11 cellular contexts compared by ENCODE assay signal in the genomic region with DNA sequence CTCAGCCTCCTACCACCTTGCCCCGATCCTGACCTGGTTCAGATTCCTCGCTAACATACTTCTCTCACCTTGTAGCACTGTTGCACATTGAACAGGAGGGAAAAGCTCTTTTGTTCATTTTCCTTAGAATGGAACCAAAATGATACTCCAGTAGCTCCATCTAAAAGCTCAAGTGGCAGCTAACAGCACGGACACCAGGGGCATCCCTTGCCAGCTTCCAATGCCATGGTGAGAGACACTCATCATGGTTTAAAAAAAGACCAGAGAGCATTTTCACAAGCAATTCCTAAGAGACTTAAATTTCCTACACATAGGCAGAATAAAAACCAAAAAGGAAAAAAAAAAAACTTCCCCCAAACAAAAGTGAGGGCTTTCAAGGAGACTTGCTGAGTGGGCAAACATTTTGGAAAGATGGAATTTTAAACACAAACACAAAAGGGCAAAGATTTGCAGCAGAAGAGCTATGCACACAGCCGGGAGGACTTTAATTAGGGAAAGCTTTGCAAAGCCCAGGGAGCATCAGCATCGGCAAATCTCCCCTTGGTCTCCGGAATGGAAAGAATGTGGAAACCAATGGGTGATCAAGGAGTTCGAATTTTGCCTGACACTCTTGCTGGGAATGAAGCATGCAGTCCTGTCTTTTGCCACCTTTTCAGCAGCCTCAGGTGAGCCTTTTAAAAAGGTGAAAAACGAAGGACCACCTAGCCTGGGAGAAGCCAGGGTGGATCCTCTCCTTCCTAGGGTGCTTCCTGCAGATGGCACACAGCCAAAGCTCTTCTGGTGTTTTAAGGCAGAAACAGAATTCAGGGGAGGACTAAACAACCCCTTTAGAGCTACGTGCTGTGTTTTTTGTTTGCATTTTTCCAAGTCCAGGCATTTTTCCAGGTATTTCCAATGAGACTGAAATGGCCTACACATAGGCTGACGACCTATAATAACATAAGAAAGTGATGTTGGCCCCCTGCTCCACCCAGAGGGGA.
A peak's percentile ranks its signal among the peaks of the same experiment; 100 is the strongest.
DNase-seq lines count a peak whose midpoint lies in the region; ATAC-seq and TF ChIP-seq lines count a peak whose summit lies in the region.
"Had no signal": no experiment of that assay in that cellular context is flagged by ENCODE, and none has a peak within 500 bp of the region (broad histone marks: within the 10 kb centered on the region; RNA-seq: fewer than 3 reads in every experiment).

No MANE protein-coding gene starts in this region.

- H3K4me1 ChIP-seq in right cardiac atrium (ENCODE audit: control insufficient read depth, insufficient read depth, low read length) (peaks cover 38% of the 10 kb centered on the region), skeletal muscle tissue (ENCODE audit: control insufficient read depth in 3 of 3, insufficient read depth in 3 of 3, low read length in 3 of 3) (peaks cover 41 to 75% (median 61%) of the 10 kb centered on the region in 3 donors)

- H3K4me3 ChIP-seq in H7 (ENCODE audit: insufficient read depth, low read depth, low read length) (no peak overlapping the region), right cardiac atrium (ENCODE audit: low read length) (no peak overlapping the region), skeletal muscle tissue (ENCODE audit: low read length in 3 of 3) (no peak overlapping the region)

- intact Hi-C loops in right cardiac atrium (cut with DNase I) = loop anchor here in 1 of 4 donors (5.0 kb wide), 1 partner anchor 36 kb away; no protein-coding TSS in a partner anchor

- CTCF ChIA-PET in WTC11 (lab: Charles Lee) = interaction anchor here (0.7 to 3.6 kb wide), 16 partner anchors 10 to 1714 kb away, joined by 3 to 15 read pairs (median 4); no protein-coding TSS in a partner anchor

- H3K27ac ChIP-seq in right cardiac atrium (ENCODE audit: low read length) (peak overlapping the region; percentile 43), skeletal muscle tissue (ENCODE audit: low read depth, low read length) (peak overlapping the region; percentile 61)

- H3K9me3 ChIP-seq in right cardiac atrium (ENCODE audit: control insufficient read depth, low read length) (no peaks in the 10 kb centered on the region), skeletal muscle tissue (ENCODE audit: control insufficient read depth in 3 of 3, low read length in 3 of 3) (no peaks in the 10 kb centered on the region)

- H3K36me3 ChIP-seq in H7 (replicated peaks; ENCODE audit: control insufficient read depth, insufficient read depth, low read length) (peaks cover 2% of the 10 kb centered on the region; the same call in 1 of the 2 replicates), skeletal muscle tissue (ENCODE audit: control insufficient read depth in 3 of 3, insufficient read depth in 3 of 3, low read length in 3 of 3) (peaks cover 0 to 9% (median 0%) of the 10 kb centered on the region in 3 donors)

- peak overlapping the region; percentile 32 for H3K4me3 Mint-ChIP-seq in WTC11

- H3K27me3 Mint-ChIP-seq in WTC11 (ENCODE audit: low read depth) = no peaks in the 10 kb centered on the region

- peaks cover 76% of the 10 kb centered on the region for H3K4me1 Mint-ChIP-seq in WTC11

- ATAC-seq in WTC11 (peak; percentile 72), right cardiac atrium (no peak), HG03139 (IDR thresholded peaks at IDR 0.05; ENCODE audit: unreplicated experiment) (no peak), HG02840 (IDR thresholded peaks at IDR 0.05; ENCODE audit: low FRiP score, unreplicated experiment) (no peak), HG02623 (IDR thresholded peaks at IDR 0.05; ENCODE audit: unreplicated experiment) (no peak)
- ATAC-seq: left colon had no signal

- H3K27ac Mint-ChIP-seq in WTC11 = peak overlapping the region; percentile 98

- POLR2A ChIA-PET in WTC11 (lab: Charles Lee) = interaction anchor here (0.5 kb wide), 1 partner anchor 301 kb away, joined by 10 read pairs; no protein-coding TSS in a partner anchor

- TF ChIP-seq CTCF in WTC11 (IDR thresholded peaks at IDR 0.05) = no peak

- H3K9ac ChIP-seq in skeletal muscle tissue (ENCODE audit: low read depth in 1 of 3, low read length in 3 of 3) = peak overlapping the region in 1 of 3 donors; percentile 36

- H3K27me3 ChIP-seq in H7 (ENCODE audit: control insufficient read depth, insufficient read depth, low read length) = no peaks in the 10 kb centered on the region
- H3K27me3 ChIP-seq in right cardiac atrium (ENCODE audit: control insufficient read depth, insufficient read depth) = no peaks in the 10 kb centered on the region
- H3K27me3 ChIP-seq in skeletal muscle tissue (ENCODE audit: control insufficient read depth in 3 of 3, insufficient read depth in 3 of 3, low read length in 3 of 3) = no peaks in the 10 kb centered on the region

- H3K36me3 Mint-ChIP-seq in WTC11 = peaks cover 15% of the 10 kb centered on the region; the same call in 1 of the 2 replicates

- H3K9me3 Mint-ChIP-seq in WTC11 = no peaks in the 10 kb centered on the region

- peak; percentile 71 for DNase-seq in H7
- no peak for DNase-seq in WTC11 (ENCODE audit: low spot score)
- DNase-seq in right cardiac atrium = no peak
- DNase-seq in mucosa of gallbladder (ENCODE audit: low spot score) = no peak
- DNase-seq: activated T-cell treated with anti-CD3 and anti-CD28 coated beads for 4 hours, EL, left colon had no signal

- 65% methylated on average over 10 of the region's 10 CpGs for whole genome bisulfite sequencing in right cardiac atrium

TF ChIP-seq in WTC11, 78 proteins besides CTCF, POLR2A, EP300 and RAD21:
- TF ChIP-seq TEAD1 (CRISPR knock-in tag; IDR thresholded peaks at IDR 0.05) (peak; percentile 75; the same call in 1 of the 2 replicates), MAX (CRISPR knock-in tag; IDR thresholded peaks at IDR 0.05) (0 out of 2 replicates have a peak, but pooled peaks have one; percentile 21), TCF7 (CRISPR knock-in tag; IDR thresholded peaks at IDR 0.05; ENCODE audit: low read depth) (no peak), AFF4 (CRISPR knock-in tag; IDR thresholded peaks at IDR 0.05; ENCODE audit: borderline replicate concordance) (no peak), ATF1 (CRISPR knock-in tag; IDR thresholded peaks at IDR 0.05) (no peak), ZNF423 (CRISPR knock-in tag; IDR thresholded peaks at IDR 0.05) (peak; percentile 30; the same call in 1 of the 2 replicates), RORB (CRISPR knock-in tag; IDR thresholded peaks at IDR 0.05) (no peak), ZNF219 (CRISPR knock-in tag; IDR thresholded peaks at IDR 0.05; ENCODE audit: borderline replicate concordance) (no peak)
- TF ChIP-seq, protein P1, sequence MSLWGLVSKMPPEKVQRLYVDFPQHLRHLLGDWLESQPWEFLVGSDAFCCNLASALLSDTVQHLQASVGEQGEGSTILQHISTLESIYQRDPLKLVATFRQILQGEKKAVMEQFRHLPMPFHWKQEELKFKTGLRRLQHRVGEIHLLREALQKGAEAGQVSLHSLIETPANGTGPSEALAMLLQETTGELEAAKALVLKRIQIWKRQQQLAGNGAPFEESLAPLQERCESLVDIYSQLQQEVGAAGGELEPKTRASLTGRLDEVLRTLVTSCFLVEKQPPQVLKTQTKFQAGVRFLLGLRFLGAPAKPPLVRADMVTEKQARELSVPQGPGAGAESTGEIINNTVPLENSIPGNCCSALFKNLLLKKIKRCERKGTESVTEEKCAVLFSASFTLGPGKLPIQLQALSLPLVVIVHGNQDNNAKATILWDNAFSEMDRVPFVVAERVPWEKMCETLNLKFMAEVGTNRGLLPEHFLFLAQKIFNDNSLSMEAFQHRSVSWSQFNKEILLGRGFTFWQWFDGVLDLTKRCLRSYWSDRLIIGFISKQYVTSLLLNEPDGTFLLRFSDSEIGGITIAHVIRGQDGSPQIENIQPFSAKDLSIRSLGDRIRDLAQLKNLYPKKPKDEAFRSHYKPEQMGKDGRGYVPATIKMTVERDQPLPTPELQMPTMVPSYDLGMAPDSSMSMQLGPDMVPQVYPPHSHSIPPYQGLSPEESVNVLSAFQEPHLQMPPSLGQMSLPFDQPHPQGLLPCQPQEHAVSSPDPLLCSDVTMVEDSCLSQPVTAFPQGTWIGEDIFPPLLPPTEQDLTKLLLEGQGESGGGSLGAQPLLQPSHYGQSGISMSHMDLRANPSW (CRISPR knock-in tag; conservative IDR thresholded peaks at IDR 0.05; ENCODE audit: low read depth) = no peak
